In genomic region chr7:37921876-37922275, GRCh38 we compare ENCODE assay signal across 7 cellular contexts. TPM values are rescaled to one million over a fixed set of nuclear protein-coding genes. Genes with fewer than 3 reads are reported as not detected.
A peak's percentile ranks its signal among the peaks of the same experiment; 100 is the strongest.
DNase-seq lines count a peak whose midpoint lies in the region; ATAC-seq and TF ChIP-seq lines count a peak whose summit lies in the region.

No MANE protein-coding gene starts in this region.

- no peak for ATAC-seq in GM21619 (IDR thresholded peaks at IDR 0.05; ENCODE audit: unreplicated experiment)
- no peak for ATAC-seq in GM19324 (IDR thresholded peaks at IDR 0.05; ENCODE audit: low FRiP score, unreplicated experiment)

- H3K27ac ChIP-seq in HEK293 (ENCODE audit: extremely low read depth, low read depth, low read length) (no peak overlapping the region), VCaP (peak overlapping the region; percentile 97), iPS-18a (ENCODE audit: low read length) (no peak overlapping the region), skeletal muscle tissue (ENCODE audit: low read depth, low read length) (peak overlapping the region; percentile 92)

- H3K4me1 ChIP-seq in HEK293 (ENCODE audit: control insufficient read depth, insufficient read depth, low read length) (no peaks in the 10 kb centered on the region), iPS-18a (ENCODE audit: control insufficient read depth, low read depth, low read length) (peaks cover 4% of the 10 kb centered on the region), skeletal muscle tissue (ENCODE audit: control insufficient read depth in 3 of 3, insufficient read depth in 3 of 3, low read length in 3 of 3) (peaks cover 17 to 28% (median 28%) of the 10 kb centered on the region in 3 donors)

- H3K9ac ChIP-seq in iPS-18a (ENCODE audit: low read length), result no peak overlapping the region
- H3K9ac ChIP-seq in skeletal muscle tissue (ENCODE audit: low read depth in 1 of 3, low read length in 3 of 3), result peak overlapping the region; percentile 87 to 96 (median 96)

- no peak for DNase-seq in NCI-H2029 (lab: John Stamatoyannopoulos, UW)

- no peak for TF ChIP-seq CTCF in HEK293 (tag by site-specific recombination; IDR thresholded peaks at IDR 0.05)
- TF ChIP-seq CTCF in VCaP (conservative IDR thresholded peaks at IDR 0.05), result no peak

- H3K4me3 ChIP-seq in HEK293 (ENCODE audit: low read depth, low read length) (peak overlapping the region; percentile 56; the same call in 1 of the 2 replicates), iPS-18a (ENCODE audit: low read length) (peak overlapping the region; percentile 77), skeletal muscle tissue (ENCODE audit: low read length in 3 of 3) (peak overlapping the region; percentile 79 to 89 (median 86))

- H3K27me3 ChIP-seq in iPS-18a (ENCODE audit: control insufficient read depth, insufficient read depth, low read length) (peaks cover 35% of the 10 kb centered on the region), skeletal muscle tissue (ENCODE audit: control insufficient read depth in 3 of 3, insufficient read depth in 3 of 3, low read length in 3 of 3) (no peaks in the 10 kb centered on the region)

- H3K9me3 ChIP-seq in HEK293 (ENCODE audit: control insufficient read depth, insufficient read depth, low read depth, low read length) (no peaks in the 10 kb centered on the region), iPS-18a (ENCODE audit: control insufficient read depth, low read depth, low read length) (no peaks in the 10 kb centered on the region), skeletal muscle tissue (ENCODE audit: control insufficient read depth in 3 of 3, low read length in 3 of 3) (no peaks in the 10 kb centered on the region)

- CTCF ChIA-PET in HEK293 (lab: Yijun Ruan, JAX), result interaction anchor here (0.5 kb wide), 1 partner anchor 21 kb away, joined by 3 read pairs; no protein-coding TSS in a partner anchor

- POLR2A ChIA-PET in HEK293 (lab: Yijun Ruan, JAX), result interaction anchor here (0.6 kb wide), 1 partner anchor 827 kb away, joined by 3 read pairs; no protein-coding TSS in a partner anchor

- H3K36me3 ChIP-seq in HEK293 (ENCODE audit: control insufficient read depth in 2 of 2, insufficient read depth in 1 of 2, low read length in 2 of 2), result no peaks in the 10 kb centered on the region
- H3K36me3 ChIP-seq in iPS-18a (ENCODE audit: control insufficient read depth, low read depth, low read length), result no peaks in the 10 kb centered on the region
- H3K36me3 ChIP-seq in skeletal muscle tissue (ENCODE audit: control insufficient read depth in 3 of 3, insufficient read depth in 3 of 3, low read length in 3 of 3), result no peaks in the 10 kb centered on the region

TF ChIP-seq in HEK293, 187 proteins besides CTCF, POLR2A, EP300 and RAD21:
- TF ChIP-seq ZNF670 (tag by site-specific recombination; IDR thresholded peaks at IDR 0.05; ENCODE audit: low read depth) (no peak), ZNF157 (tag by site-specific recombination; IDR thresholded peaks at IDR 0.05) (no peak), IKZF3 (tag by site-specific recombination; IDR thresholded peaks at IDR 0.05) (no peak), BCL11A (tag by site-specific recombination; IDR thresholded peaks at IDR 0.05; ENCODE audit: low read depth) (no peak), ZNF302 (tag by site-specific recombination; IDR thresholded peaks at IDR 0.05; ENCODE audit: low read depth) (no peak), SCRT2 (tag by site-specific recombination; IDR thresholded peaks at IDR 0.05) (no peak), ZNF514 (tag by site-specific recombination; IDR thresholded peaks at IDR 0.05) (no peak), ZNF571 (tag by site-specific recombination; IDR thresholded peaks at IDR 0.05) (no peak), ZNF311 (tag by site-specific recombination; IDR thresholded peaks at IDR 0.05; ENCODE audit: borderline replicate concordance) (no peak), ZBTB7A (tag by site-specific recombination; IDR thresholded peaks at IDR 0.05; ENCODE audit: low read depth) (no peak), ZNF791 (tag by site-specific recombination; IDR thresholded peaks at IDR 0.05) (no peak), HOXC10 (CRISPR knock-in tag; IDR thresholded peaks at IDR 0.05) (no peak), KLF7 (tag by site-specific recombination; IDR thresholded peaks at IDR 0.05; ENCODE audit: borderline replicate concordance) (no peak), ZNF18 (tag by site-specific recombination; IDR thresholded peaks at IDR 0.05) (no peak), ZNF776 (tag by site-specific recombination; IDR thresholded peaks at IDR 0.05; ENCODE audit: borderline replicate concordance) (no peak), ZNF223 (tag by site-specific recombination; IDR thresholded peaks at IDR 0.05) (no peak), ZNF449 (tag by site-specific recombination; IDR thresholded peaks at IDR 0.05) (no peak)

RNA-seq across cellular contexts. Expression of gene EPDR1, which starts 1.4 kb away (rescaled TPM):
- total RNA-seq in skeletal muscle tissue, result 63.2 TPM

RNA-seq across cellular contexts. Expression of gene SFRP4, which starts 5.3 kb away (rescaled TPM):
- 28.7 TPM for total RNA-seq in skeletal muscle tissue

Comparison
In these comparisons a context has a peak if more than half of its experiments do, and no peak if none do; other contexts are left out.
1. H3K27ac ChIP-seq: peak in VCaP (single experiment) and skeletal muscle tissue (single experiment); none in HEK293 (single experiment) and iPS-18a (single experiment).
2. Peak in every context shown above with its lines, with median percentiles within 50 percentile points of each other: H3K4me3 ChIP-seq.